In the genomic region with DNA sequence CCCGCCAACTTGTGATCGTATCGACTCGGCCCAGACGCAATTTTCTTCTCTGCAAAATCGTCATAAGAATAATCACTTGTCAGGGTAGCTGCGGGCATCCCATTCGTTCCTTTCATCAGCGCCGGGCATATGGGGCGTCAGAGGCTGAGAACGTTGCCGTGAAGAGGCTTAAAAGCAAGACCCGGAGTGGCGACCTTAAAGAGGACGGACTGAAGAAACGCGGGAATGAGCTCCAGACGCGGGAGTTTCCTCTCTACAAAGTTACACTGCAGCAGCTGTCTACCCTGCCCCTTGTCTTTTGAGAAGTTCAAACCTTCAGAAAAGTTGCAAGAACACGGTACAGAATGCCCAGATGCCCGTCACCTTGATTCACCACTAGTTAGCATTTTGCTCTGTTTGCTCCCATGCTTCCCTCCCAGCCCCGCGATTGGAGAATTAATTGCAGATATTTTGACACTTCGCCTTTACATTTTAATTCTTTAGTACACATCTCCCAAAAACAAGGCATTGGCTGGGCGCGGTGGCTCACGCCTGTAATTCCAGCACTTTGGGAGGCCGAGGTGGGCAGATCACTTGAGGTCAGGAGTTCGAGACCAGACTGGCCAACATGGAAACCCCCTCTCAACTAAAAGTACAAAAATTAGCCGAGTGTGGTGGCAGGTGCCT, we compare ENCODE assay signal across 8 cellular contexts. TPM values are rescaled to one million over a fixed set of nuclear protein-coding genes. Genes with fewer than 3 reads are reported as not detected.
DNase-seq lines count a peak whose midpoint lies in the region; ATAC-seq and TF ChIP-seq lines count a peak whose summit lies in the region.

No MANE protein-coding gene starts in this region.

- H3K4me1 Mint-ChIP-seq in brain: peaks cover 41% of the 10 kb centered on the region
- peaks cover 11% of the 10 kb centered on the region for H3K4me1 Mint-ChIP-seq in memory B cell

- H3K9me3 ChIP-seq in upper lobe of left lung: no peaks in the 10 kb centered on the region

- H3K27ac ChIP-seq in upper lobe of left lung: peak overlapping the region; percentile 9 to 81 (median 66)

- H3K27ac Mint-ChIP-seq in brain (peak overlapping the region; percentile 85 to 95 (median 90)), memory B cell (peak overlapping the region; percentile 99)

- DNase-seq in NCI-H2029 (lab: John Stamatoyannopoulos, UW): peak; percentile 21
- DNase-seq in NCI-H2029 treated with DMSO at 0.1 percent for 48 hours (lab: John Stamatoyannopoulos, UW): no peak
- peak; percentile 72 for DNase-seq in NAMALWA (ENCODE audit: low spot score)
- no peak for DNase-seq in memory B cell (ENCODE audit: low spot score in 2 of 2)
- DNase-seq in upper lobe of left lung: no peak
- DNase-seq in NCI-H146 (lab: John Stamatoyannopoulos, UW): no peak

- H3K36me3 Mint-ChIP-seq in brain (no peaks in the 10 kb centered on the region), memory B cell (no peaks in the 10 kb centered on the region)

- TF ChIP-seq EP300 in upper lobe of left lung (IDR thresholded peaks at IDR 0.05): no peak

- no peaks in the 10 kb centered on the region for H3K36me3 ChIP-seq in upper lobe of left lung

- no peak for TF ChIP-seq POLR2A in upper lobe of left lung (IDR thresholded peaks at IDR 0.05)

- 23 to 30% methylated on average over 28 to 31 of the region's 31 CpGs for WGBS in upper lobe of left lung, 2 donors

- no peaks in the 10 kb centered on the region for H3K27me3 ChIP-seq in upper lobe of left lung

- H3K4me3 Mint-ChIP-seq in brain: peak overlapping the region; percentile 88 to 94 (median 93)
- H3K4me3 Mint-ChIP-seq in memory B cell: peak overlapping the region; percentile 97

- ATAC-seq in memory B cell (ENCODE audit: low read depth): peak; percentile 1
- ATAC-seq in upper lobe of left lung (ENCODE audit: low FRiP score in 2 of 2): no peak
- no peak for ATAC-seq in HG03135 (IDR thresholded peaks at IDR 0.05; ENCODE audit: unreplicated experiment)

- peaks cover 19 to 36% (median 22%) of the 10 kb centered on the region in 4 donors for H3K4me1 ChIP-seq in upper lobe of left lung

- TF ChIP-seq CTCF in brain (conservative IDR thresholded peaks at IDR 0.05) (no peak), upper lobe of left lung (IDR thresholded peaks at IDR 0.05) (no peak)

- H3K9me3 Mint-ChIP-seq in brain (no peaks in the 10 kb centered on the region), memory B cell (no peaks in the 10 kb centered on the region)

- H3K27me3 Mint-ChIP-seq in brain (peaks cover 10% of the 10 kb centered on the region), memory B cell (no peaks in the 10 kb centered on the region)

- peak overlapping the region; percentile 70 to 91 (median 83) for H3K4me3 ChIP-seq in upper lobe of left lung

RNA-seq across cellular contexts. Expression of a gene that starts 1.0 kb away (rescaled TPM):
- polyA plus RNA-seq in brain (ENCODE audit: insufficient read depth, low read depth, low replicate concordance): 20.4 TPM
- total RNA-seq in upper lobe of left lung: 10 to 100 TPM in 5 of 6 donors, 1 to 10 TPM in 1; 1.4 to 23.0 (median 14.3) TPM

RNA-seq across cellular contexts. Expression of a gene that starts 18.6 kb away (rescaled TPM):
- 2.6 TPM for polyA plus RNA-seq in brain (ENCODE audit: insufficient read depth, low read depth, low replicate concordance)
- total RNA-seq in upper lobe of left lung: under 1 TPM in 2 of 6 donors, not detected in 4; 0.26 to 0.59 TPM

RNA-seq across cellular contexts. Expression of a gene that starts 32.3 kb away (rescaled TPM):
- 308 TPM for polyA plus RNA-seq in brain (ENCODE audit: insufficient read depth, low read depth, low replicate concordance)
- total RNA-seq in upper lobe of left lung: 100 to 1,000 TPM; 118 to 211 (median 183) TPM

RNA-seq across cellular contexts. Expression of a gene that starts 41.1 kb away (rescaled TPM):
- 31.8 TPM for polyA plus RNA-seq in brain (ENCODE audit: insufficient read depth, low read depth, low replicate concordance)
- 10 to 100 TPM; 15.8 to 37.2 (median 22.9) TPM for total RNA-seq in upper lobe of left lung

RNA-seq across cellular contexts. Expression of a gene that starts 43.6 kb away (rescaled TPM):
- 37.1 TPM for polyA plus RNA-seq in brain (ENCODE audit: insufficient read depth, low read depth, low replicate concordance)
- total RNA-seq in upper lobe of left lung: 10 to 100 TPM; 21.2 to 43.0 (median 29.9) TPM

Comparison
In these comparisons a context has a peak if more than half of its experiments do, and no peak if none do; other contexts are left out.
1. DNase-seq: peak in NCI-H2029 (single experiment) and NAMALWA (single experiment); none in NCI-H2029 treated with DMSO at 0.1 percent for 48 hours (single experiment), memory B cell (0 of 2), upper lobe of left lung (0 of 2) and NCI-H146 (single experiment).